ENCODE assay signal across 13 cellular contexts in the genomic region with DNA sequence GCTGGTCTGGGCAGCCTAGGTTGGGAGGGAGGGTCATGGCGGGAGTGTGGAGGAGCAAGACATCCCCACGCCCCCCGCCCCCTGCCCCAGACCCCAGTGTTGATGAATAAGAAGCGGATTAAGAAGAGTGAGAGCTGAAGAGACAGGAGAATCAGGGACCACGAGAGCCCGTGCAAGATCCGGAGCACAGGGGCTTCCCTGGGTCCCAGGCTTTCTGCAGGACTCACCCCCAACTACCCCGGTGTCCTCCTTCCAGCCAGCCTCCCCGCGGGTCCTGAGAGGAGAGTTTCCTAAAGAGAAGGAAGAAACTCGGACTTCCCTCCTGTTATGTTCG. TPM values are rescaled to one million over a fixed set of nuclear protein-coding genes. Genes with fewer than 3 reads are reported as not detected.
DNase-seq lines count a peak whose midpoint lies in the region; ATAC-seq, FAIRE-seq and TF ChIP-seq lines count a peak whose summit lies in the region.
"Had no signal": no experiment of that assay in that cellular context is flagged by ENCODE, and none has a peak within 500 bp of the region (broad histone marks: within the 10 kb centered on the region; RNA-seq: fewer than 3 reads in every experiment).

No MANE protein-coding gene starts in this region.

- H3K9ac ChIP-seq in SK-N-SH = no peak overlapping the region
- no peak overlapping the region for H3K9ac ChIP-seq in OCI-LY3 (ENCODE audit: low read length)
- no peak overlapping the region for H3K9ac ChIP-seq in endothelial cell of umbilical vein (replicated peaks; ENCODE audit: extremely low read depth, insufficient read depth, low read length)

- DNase-seq in SK-N-SH = no peak
- DNase-seq in endothelial cell of umbilical vein (ENCODE audit: low read depth, low spot score) = no peak
- DNase-seq in skeletal muscle cell (ENCODE audit: low read depth) = no peak
- DNase-seq in dedifferentiated amniotic fluid mesenchymal stem cell (ENCODE audit: extremely low spot score) = no peak
- DNase-seq in activated CD8-positive, alpha-beta memory T cell treated with anti-CD3 and anti-CD28 coated beads, Interleukin-2, amount 50 U/mL, for 4 hours = no peak
- no peak for DNase-seq in Right ventricle myocardium superior

- H3K27ac ChIP-seq in SK-N-SH (ENCODE audit: low read depth in 2 of 2, low read length in 1 of 2) = no peak overlapping the region
- no peak overlapping the region for H3K27ac ChIP-seq in OCI-LY3 (ENCODE audit: low read length)
- H3K27ac ChIP-seq in endothelial cell of umbilical vein (ENCODE audit: insufficient read depth, low read depth, low read length) = no peak overlapping the region
- H3K27ac ChIP-seq: cardiac muscle cell, pancreas had no signal

- ATAC-seq in SK-N-SH treated with all-trans-retinoic acid at 6 μM for 48 hours = no peak; the same call in 2 of the 3 replicates
- no peak for ATAC-seq in Right ventricle myocardium superior (ENCODE audit: poor library complexity)

- POLR2A ChIA-PET in SK-N-SH (lab: Yijun Ruan, JAX) (interaction anchor here (1.0 to 4.4 kb wide), 3 partner anchors 60 to 138 kb away, joined by 5 to 35 read pairs (median 5); no protein-coding TSS in a partner anchor), endothelial cell of umbilical vein (lab: Charles Lee) (interaction anchor here (1.7 kb wide), 1 partner anchor 139 kb away, joined by 11 read pairs; no protein-coding TSS in a partner anchor)

- TF ChIP-seq RAD21 in SK-N-SH (IDR thresholded peaks at IDR 0.05; ENCODE audit: low read length) = no peak

- H4K20me1 ChIP-seq in SK-N-SH (ENCODE audit: insufficient read depth) (no peaks in the 10 kb centered on the region), OCI-LY3 (ENCODE audit: insufficient read depth, low read length) (no peaks in the 10 kb centered on the region), endothelial cell of umbilical vein (replicated peaks; ENCODE audit: control insufficient read depth, extremely low read depth, insufficient read depth, low read length) (no peaks in the 10 kb centered on the region)

- H3K4me1 ChIP-seq in SK-N-SH (ENCODE audit: control insufficient read depth in 1 of 2, insufficient read depth in 2 of 2, low read depth in 1 of 2, low read length in 1 of 2) (peaks cover 0 to 10% of the 10 kb centered on the region in 2 experiments; a peak in 1 of 4 replicates), OCI-LY3 (ENCODE audit: low read length) (no peaks in the 10 kb centered on the region), endothelial cell of umbilical vein (ENCODE audit: control insufficient read depth, extremely low read depth, insufficient read depth, low read length) (peaks cover 26% of the 10 kb centered on the region)

- TF ChIP-seq EP300 in SK-N-SH (IDR thresholded peaks at IDR 0.05; ENCODE audit: borderline replicate concordance in 1 of 2, low read depth in 1 of 2, low read length in 1 of 2) = no peak

- no TSS peak for BruUV-seq in endothelial cell of umbilical vein (replicated peaks; lab: Mats Ljungman, UMichigan)

- no peaks in the 10 kb centered on the region for H3K9me2 ChIP-seq in SK-N-SH

- intact Hi-C loops in endothelial cell of umbilical vein (cut with micrococcal nuclease) = loop anchor here (1.0 kb wide), 4 partner anchors 75 to 143 kb away; no protein-coding TSS in a partner anchor
- intact Hi-C loops in Right ventricle myocardium superior (cut with DNase I) = loop anchor here (2.0 kb wide), 1 partner anchor 139 kb away; no protein-coding TSS in a partner anchor

- no peaks in the 10 kb centered on the region for H3F3A ChIP-seq in SK-N-SH (replicated peaks; ENCODE audit: insufficient read depth)

- H3K9me1 ChIP-seq in endothelial cell of umbilical vein (replicated peaks; ENCODE audit: control insufficient read depth, extremely low read depth, insufficient read depth, low read length) = no peaks in the 10 kb centered on the region

- no peak for TF ChIP-seq POLR2A in endothelial cell of umbilical vein (IDR thresholded peaks at IDR 0.05; ENCODE audit: low read depth, low read length)

- peak overlapping the region; percentile 28; the same call in 1 of the 2 replicates for H3K4me2 ChIP-seq in SK-N-SH
- H3K4me2 ChIP-seq in OCI-LY3 (ENCODE audit: low read length) = peak overlapping the region; percentile 50
- no peak overlapping the region for H3K4me2 ChIP-seq in endothelial cell of umbilical vein (ENCODE audit: insufficient read depth, low read length)

- H3K79me2 ChIP-seq in SK-N-SH (ENCODE audit: insufficient read depth) (no peaks in the 10 kb centered on the region), OCI-LY3 (ENCODE audit: low read length) (no peaks in the 10 kb centered on the region), endothelial cell of umbilical vein (ENCODE audit: control insufficient read depth, insufficient read depth, low read length) (no peaks in the 10 kb centered on the region)

- H3K36me3 ChIP-seq in SK-N-SH (replicated peaks in 1 of 2; ENCODE audit: control insufficient read depth in 1 of 2, insufficient read depth in 2 of 2, low read length in 1 of 2) = no peaks in the 10 kb centered on the region
- no peaks in the 10 kb centered on the region for H3K36me3 ChIP-seq in OCI-LY3 (replicated peaks; ENCODE audit: low read depth, low read length)
- no peaks in the 10 kb centered on the region for H3K36me3 ChIP-seq in endothelial cell of umbilical vein (ENCODE audit: control insufficient read depth in 2 of 2, extremely low read depth in 1 of 2, insufficient read depth in 2 of 2, low read length in 2 of 2)
- H3K36me3 ChIP-seq: cardiac muscle cell, pancreas had no signal

- peaks cover 15% of the 10 kb centered on the region; the same call in 1 of the 2 replicates for H3K27me3 ChIP-seq in SK-N-SH (ENCODE audit: insufficient read depth)
- peaks cover 5% of the 10 kb centered on the region; the same call in 1 of the 2 replicates for H3K27me3 ChIP-seq in OCI-LY3 (ENCODE audit: low read depth, low read length)
- H3K27me3 ChIP-seq in endothelial cell of umbilical vein (ENCODE audit: control insufficient read depth in 2 of 2, insufficient read depth in 2 of 2, low read length in 2 of 2) = peaks cover 1 to 3% of the 10 kb centered on the region in 2 experiments
- H3K27me3 ChIP-seq: pancreas had no signal

- 44% methylated on average over 9 of the region's 12 CpGs for whole genome bisulfite sequencing in SK-N-SH (ENCODE audit: low lambda C conversion rate)

- CTCF ChIA-PET in SK-N-SH (lab: Yijun Ruan, JAX) (interaction anchor here (0.6 to 31.8 kb wide), 73 partner anchors 10 to 426 kb away, joined by 3 to 1191 read pairs (median 7); a partner anchor contains a TSS), endothelial cell of umbilical vein (lab: Charles Lee) (interaction anchor here (0.6 to 18.6 kb wide), 56 partner anchors 9 to 753 kb away, joined by 3 to 1079 read pairs (median 4); a partner anchor contains a TSS)

- TF ChIP-seq CTCF in SK-N-SH (IDR thresholded peaks at IDR 0.05) = no peak
- no peak for TF ChIP-seq CTCF in OCI-LY3 (IDR thresholded peaks at IDR 0.05; ENCODE audit: low read depth, low read length)
- TF ChIP-seq CTCF in endothelial cell of umbilical vein (IDR thresholded peaks at IDR 0.05; ENCODE audit: extremely low read depth in 1 of 2, insufficient read depth in 1 of 2, low read depth in 1 of 2, low read length in 2 of 2) = no peak

- H3K9me3 ChIP-seq in SK-N-SH (no peaks in the 10 kb centered on the region), OCI-LY3 (ENCODE audit: insufficient read depth, low read length) (no peaks in the 10 kb centered on the region), endothelial cell of umbilical vein (replicated peaks; ENCODE audit: control insufficient read depth, insufficient read depth, low read length) (no peaks in the 10 kb centered on the region)
- H3K9me3 ChIP-seq: pancreas had no signal

- dilution Hi-C loops in endothelial cell of umbilical vein (cut with MboI; ENCODE audit: extremely low pct_ligation_motif_present, low sequenced_read_pairs) = no loop called here

- no peak for FAIRE-seq in endothelial cell of umbilical vein (lab: Jason Lieb, UNC)
- FAIRE-seq: pancreas had no signal

- H3K4me3 ChIP-seq in SK-N-SH (ENCODE audit: low read depth in 2 of 2, low read length in 1 of 2) (no peak overlapping the region; a peak in 1 of 4 replicates), OCI-LY3 (ENCODE audit: low read length) (no peak overlapping the region), endothelial cell of umbilical vein (replicated peaks in 1 of 3; ENCODE audit: insufficient read depth in 1 of 3, low read depth in 1 of 3, low read length in 3 of 3) (no peak overlapping the region), skeletal muscle cell (ENCODE audit: low read depth, low read length) (peak overlapping the region; percentile 6)
- H3K4me3 ChIP-seq: cardiac muscle cell, lung, pancreas had no signal

- H2AFZ ChIP-seq in SK-N-SH (ENCODE audit: low read depth) (no peak overlapping the region), OCI-LY3 (ENCODE audit: low read depth, low read length) (no peak overlapping the region), endothelial cell of umbilical vein (ENCODE audit: low read depth, low read length) (peak overlapping the region; percentile 28)

TF ChIP-seq in SK-N-SH, 30 proteins besides CTCF, POLR2A, EP300 and RAD21 (continues in another document):
- TF ChIP-seq CHD2 (IDR thresholded peaks at IDR 0.05; ENCODE audit: low read length, partially characterized antibody) = no peak

TF ChIP-seq in SK-N-SH treated with all-trans-retinoic acid at 6 μM for 48 hours, 23 proteins besides CTCF, POLR2A, EP300 and RAD21 (continues in another document):
- TF ChIP-seq ARNTL (CRISPR knock-in tag; IDR thresholded peaks at IDR 0.05; ENCODE audit: borderline replicate concordance, low read depth) (no peak), SNAI2 (CRISPR knock-in tag; IDR thresholded peaks at IDR 0.05) (no peak), ZNF70 (CRISPR knock-in tag; IDR thresholded peaks at IDR 0.05) (no peak), ZFP30 (CRISPR knock-in tag; IDR thresholded peaks at IDR 0.05) (no peak)

TF ChIP-seq in endothelial cell of umbilical vein, 7 proteins besides CTCF, POLR2A, EP300 and RAD21 (continues in another document):
- TF ChIP-seq JUN (IDR thresholded peaks at IDR 0.05; ENCODE audit: borderline replicate concordance, insufficient read depth, insufficient read length, low read depth) (no peak), EZH2 (IDR thresholded peaks at IDR 0.05; ENCODE audit: borderline replicate concordance, low read depth, low read length, severe bottlenecking) (no peak), GATA2 (IDR thresholded peaks at IDR 0.05; ENCODE audit: insufficient read depth, insufficient read length, low read depth, low read length) (no peak)

RNA-seq across cellular contexts. Expression of a gene that starts 20.1 kb away (rescaled TPM):
- not detected in 2 replicates for polyA plus RNA-seq in SK-N-SH (2012; rRNA removed)
- not detected in 2 replicates for polyA plus RNA-seq in SK-N-SH (2012; cell fraction: cytosol; rRNA removed)
- not detected in 2 replicates for polyA plus RNA-seq in SK-N-SH (2012; cell fraction: nucleus; rRNA removed)
- not detected in 2 replicates for total RNA-seq in endothelial cell of umbilical vein
- not detected in 2 replicates for polyA plus RNA-seq in endothelial cell of umbilical vein
- not detected in 2 replicates for polyA plus RNA-seq in endothelial cell of umbilical vein (2011; cell fraction: cytosol; rRNA removed)
- not detected in 2 replicates for polyA plus RNA-seq in endothelial cell of umbilical vein (2011; cell fraction: nucleus; rRNA removed)
- not detected in 2 replicates for polyA plus RNA-seq in endothelial cell of umbilical vein (2012)
- not detected in 2 replicates for polyA minus RNA-seq in endothelial cell of umbilical vein
- not detected for polyA minus RNA-seq in endothelial cell of umbilical vein (2011; cell fraction: cytosol; rRNA and poly(A)+ RNA removed)
- polyA minus RNA-seq in endothelial cell of umbilical vein (2011; cell fraction: nucleus; rRNA and poly(A)+ RNA removed) = not detected in 2 replicates
- total RNA-seq in Right ventricle myocardium superior = not detected
- total RNA-seq: activated CD8-positive, alpha-beta memory T cell treated with anti-CD3 and anti-CD28 coated beads for 36 hours; cardiac muscle cell; esophagus mucosa had no signal
- polyA plus RNA-seq: cardiac muscle cell had no signal
